16 cellular contexts compared by ENCODE assay signal in genomic region chr2:111032721-111033532, GRCh38.
DNase-seq lines count a peak whose midpoint lies in the region; ATAC-seq, FAIRE-seq and TF ChIP-seq lines count a peak whose summit lies in the region.
"Had no signal": no experiment of that assay in that cellular context is flagged by ENCODE, and none has a peak within 500 bp of the region (broad histone marks: within the 10 kb centered on the region; RNA-seq: fewer than 3 reads in every experiment).

No MANE protein-coding gene starts in this region.

- H3K9me3 ChIP-seq in Panc1 (ENCODE audit: control insufficient read depth, insufficient read depth, low read depth, low read length) (no peaks in the 10 kb centered on the region), osteoblast (ENCODE audit: low read depth, low read length) (no peaks in the 10 kb centered on the region), neural progenitor cell (ENCODE audit: low read depth) (no peaks in the 10 kb centered on the region)
- H3K9me3 ChIP-seq: HAP-1, testis had no signal

- DNase-seq in GM18507 (ENCODE audit: extremely low spot score, insufficient read length, low read depth) (no peak), Panc1 (ENCODE audit: low read depth, low spot score) (no peak), foreskin keratinocyte (peak; percentile 17 to 58), osteoblast (ENCODE audit: insufficient read length, low spot score, missing footprints) (peak; percentile 48), ureter (ENCODE audit: low spot score) (no peak), RPMI8226 (no peak), neural progenitor cell (ENCODE audit: low spot score) (no peak)
- DNase-seq: hypothalamus; NCI-H1436; stimulated activated CD4-positive, alpha-beta T cell treated with anti-CD3 and anti-CD28 coated beads, Interleukin-4, amount 100 ng/mL, for 24 hours; testis had no signal

- peaks cover 4% of the 10 kb centered on the region for H3K9me3 Mint-ChIP-seq in neural progenitor cell
- H3K9me3 Mint-ChIP-seq: activated T-helper 17 cell treated with anti-CD3 and anti-CD28 coated beads, Interleukin-2, amount 50 U/mL, for 72 hours had no signal

- peak; percentile 65 for ATAC-seq in Panc1
- peak; percentile 72 for ATAC-seq in foreskin keratinocyte
- no peak for ATAC-seq in GM18873 (IDR thresholded peaks at IDR 0.05; ENCODE audit: low FRiP score, unreplicated experiment)
- ATAC-seq: activated T-helper 17 cell treated with anti-CD3 and anti-CD28 coated beads, Interleukin-2, amount 50 U/mL, for 72 hours had no signal

- no peak overlapping the region for H3K4me3 Mint-ChIP-seq in neural progenitor cell
- H3K4me3 Mint-ChIP-seq: activated T-helper 17 cell treated with anti-CD3 and anti-CD28 coated beads, Interleukin-2, amount 50 U/mL, for 72 hours; neural crest cell had no signal

- no peak overlapping the region for H3K9ac ChIP-seq in neural progenitor cell

- H3K4me2 ChIP-seq in osteoblast (ENCODE audit: insufficient read depth, low read length) (no peak overlapping the region), neural progenitor cell (no peak overlapping the region)

- peak; percentile 64 for FAIRE-seq in GM18507 (lab: Jason Lieb, UNC)
- FAIRE-seq: TTC549 had no signal

- intact Hi-C loops in Panc1 (cut with micrococcal nuclease; ENCODE audit: unreplicated experiment), result no loop called here

- H4K20me1 ChIP-seq in osteoblast (ENCODE audit: insufficient read depth, low read length), result no peaks in the 10 kb centered on the region
- no peaks in the 10 kb centered on the region for H4K20me1 ChIP-seq in neural progenitor cell (ENCODE audit: low read depth)

- in situ Hi-C loops in Panc1 (cut with HindIII; ENCODE audit: low pct_unique_long_range_greater_than_20kb, low sequenced_read_pairs), result no loop called here

- peaks cover 4% of the 10 kb centered on the region for H3K27me3 Mint-ChIP-seq in neural progenitor cell (ENCODE audit: insufficient read depth, low read depth)

- H3K36me3 Mint-ChIP-seq in neural progenitor cell, result no peaks in the 10 kb centered on the region

- H3K79me2 ChIP-seq in osteoblast (ENCODE audit: insufficient read depth, low read length) (no peaks in the 10 kb centered on the region), neural progenitor cell (ENCODE audit: low read depth) (no peaks in the 10 kb centered on the region)

- no peak overlapping the region for H2AFZ ChIP-seq in osteoblast (ENCODE audit: low read length)
- no peak overlapping the region for H2AFZ ChIP-seq in neural progenitor cell (replicated peaks)

- H3K4me1 ChIP-seq in Panc1 (ENCODE audit: control insufficient read depth, insufficient read depth, low read length) (0 out of 2 replicates have a peak, but pooled peaks cover 2% of the 10 kb centered on the region), foreskin keratinocyte (peaks cover 3% of the 10 kb centered on the region), osteoblast (ENCODE audit: insufficient read depth, low read length) (peaks cover 4% of the 10 kb centered on the region), neural progenitor cell (peaks cover 17% of the 10 kb centered on the region)
- H3K4me1 ChIP-seq: testis had no signal

- TF ChIP-seq CTCF in Panc1 (IDR thresholded peaks at IDR 0.05) (no peak), foreskin keratinocyte (conservative IDR thresholded peaks at IDR 0.05) (no peak), osteoblast (IDR thresholded peaks at IDR 0.05; ENCODE audit: extremely low read depth, low read depth, low read length) (no peak), neural progenitor cell (IDR thresholded peaks at IDR 0.05) (no peak)

- H3K27ac ChIP-seq in Panc1 (ENCODE audit: low read length) (no peak overlapping the region), foreskin keratinocyte (no peak overlapping the region), osteoblast (ENCODE audit: low read depth, low read length) (no peak overlapping the region), neural progenitor cell (no peak overlapping the region)
- H3K27ac ChIP-seq: testis had no signal

- no peaks in the 10 kb centered on the region for H3K36me3 ChIP-seq in Panc1 (ENCODE audit: control insufficient read depth, insufficient read depth, low read length)
- H3K36me3 ChIP-seq in osteoblast (ENCODE audit: insufficient read depth, low read length), result no peaks in the 10 kb centered on the region
- H3K36me3 ChIP-seq in neural progenitor cell, result no peaks in the 10 kb centered on the region
- H3K36me3 ChIP-seq: HAP-1 had no signal

- CTCF ChIA-PET in Panc1 (lab: Charles Lee), result no interaction called here

- H3K27ac Mint-ChIP-seq in neural progenitor cell, result no peak overlapping the region
- H3K27ac Mint-ChIP-seq: activated T-helper 17 cell treated with anti-CD3 and anti-CD28 coated beads, Interleukin-2, amount 50 U/mL, for 72 hours had no signal

- no peaks in the 10 kb centered on the region for H3K27me3 ChIP-seq in Panc1 (ENCODE audit: control insufficient read depth, insufficient read depth, low read length)
- H3K27me3 ChIP-seq in foreskin keratinocyte, result peaks cover 29% of the 10 kb centered on the region
- peaks cover 36% of the 10 kb centered on the region for H3K27me3 ChIP-seq in osteoblast (ENCODE audit: insufficient read depth, low read length)
- no peaks in the 10 kb centered on the region for H3K27me3 ChIP-seq in neural progenitor cell
- H3K27me3 ChIP-seq: testis had no signal

- no TSS peak for BruUV-seq in Panc1 (replicated peaks; lab: Mats Ljungman, UMichigan)

- peaks cover 15% of the 10 kb centered on the region for H3K4me1 Mint-ChIP-seq in neural progenitor cell

- no peaks in the 10 kb centered on the region for H3F3A ChIP-seq in neural progenitor cell (ENCODE audit: low read depth)

- H3K4me3 ChIP-seq in Panc1 (ENCODE audit: low read depth in 2 of 2, low read length in 2 of 2), result no peak overlapping the region
- no peak overlapping the region for H3K4me3 ChIP-seq in osteoblast (ENCODE audit: insufficient read depth, low read length)
- no peak overlapping the region for H3K4me3 ChIP-seq in neural progenitor cell
- H3K4me3 ChIP-seq: HAP-1, testis had no signal

- POLR2A ChIA-PET in Panc1 (lab: Charles Lee), result no interaction called here

Comparison
In these comparisons a context has a peak if more than half of its experiments do, and no peak if none do; other contexts are left out.
1. DNase-seq: peak in foreskin keratinocyte (2 of 2) and osteoblast (single experiment); none in GM18507 (single experiment), Panc1 (single experiment), ureter (single experiment), RPMI8226 (single experiment) and neural progenitor cell (single experiment).